ENCODE assay signal across 8 cellular contexts in genomic region chr12:120534203-120534702, GRCh38. TPM values are rescaled to one million over a fixed set of nuclear protein-coding genes. Genes with fewer than 3 reads are reported as not detected.
DNase-seq lines count a peak whose midpoint lies in the region; ATAC-seq and TF ChIP-seq lines count a peak whose summit lies in the region.

RNF10 (plus strand) TSS chr12:120534356; CDS start chr12:120534812, 456 bp downstream.

- no peaks in the 10 kb centered on the region for H3K9me3 ChIP-seq in spleen

- DNase-seq in NCI-H345 (lab: John Stamatoyannopoulos, UW): peak; percentile 91
- peak; percentile 91 for DNase-seq in cerebellar cortex (ENCODE audit: low spot score)
- peak; percentile 80 for DNase-seq in iris pigment epithelial cell (ENCODE audit: low read depth)
- peak; percentile 93 for DNase-seq in spleen

- peaks cover 51% of the 10 kb centered on the region for H3K79me2 ChIP-seq in ACC112 (ENCODE audit: control insufficient read depth, insufficient read depth, low read length, unreplicated experiment)

- H3K4me1 ChIP-seq in ACC112 (ENCODE audit: control insufficient read depth, insufficient read depth, low read length, unreplicated experiment): peaks cover 43% of the 10 kb centered on the region
- peaks cover 37 to 70% (median 54%) of the 10 kb centered on the region in 6 donors for H3K4me1 ChIP-seq in spleen

- peak; percentile 93 to 98 (median 94) for TF ChIP-seq POLR2A in spleen (IDR thresholded peaks at IDR 0.05)

- H3K27me3 ChIP-seq in ACC112 (ENCODE audit: insufficient read depth, low read length) (no peaks in the 10 kb centered on the region), spleen (replicated peaks in 1 of 7) (no peaks in the 10 kb centered on the region)

- 0% methylated on average over 15 to 43 of the region's 43 CpGs for WGBS in spleen, 5 donors

- H3K36me3 ChIP-seq in ACC112 (ENCODE audit: insufficient read depth, low read length): peaks cover 18% of the 10 kb centered on the region; the same call in 1 of the 2 replicates
- H3K36me3 ChIP-seq in spleen: peaks cover 0 to 16% (median 0%) of the 10 kb centered on the region in 6 donors

- peak within 1 kb of the TSS; percentile 63 for H2AFZ ChIP-seq in ACC112 (ENCODE audit: low read length, unreplicated experiment)

- ATAC-seq in GM18868 (IDR thresholded peaks at IDR 0.05; ENCODE audit: unreplicated experiment) (peak; percentile 58), HG03175 (IDR thresholded peaks at IDR 0.05; ENCODE audit: unreplicated experiment) (peak; percentile 68)
- peak; percentile 74 to 77 for ATAC-seq in activated CD4-positive, CD25-positive, alpha-beta regulatory T cell treated with anti-CD3 and anti-CD28 coated beads, Interleukin-2, amount 50 U/mL, for 24 hours

- TF ChIP-seq CTCF in spleen (IDR thresholded peaks at IDR 0.05 in 8 of 11, conservative IDR thresholded peaks at IDR 0.05 in 3 of 11): no peak

- H3K27ac ChIP-seq in ACC112 (ENCODE audit: low read depth, low read length) (peak within 1 kb of the TSS; percentile 53), spleen (peak within 1 kb of the TSS; percentile 71 to 99 (median 97))

- H3K4me3 ChIP-seq in ACC112 (ENCODE audit: low read depth, low read length) (peak within 1 kb of the TSS; percentile 87), spleen (peak within 1 kb of the TSS; percentile 43 to 97 (median 88))

- intact Hi-C loops in spleen (cut with DNase I; ENCODE audit: low total_unique reads): no loop called here

RNA-seq across cellular contexts. Expression of gene RNF10, which starts in this region (rescaled TPM):
- total RNA-seq in spleen: 100 to 1,000 TPM; 172 to 428 (median 248) TPM
- 100 to 1,000 TPM; 101 to 134 (median 125) TPM for polyA plus RNA-seq in spleen

Comparison
In these comparisons a context has a peak if more than half of its experiments do, and no peak if none do; other contexts are left out.
1. Peak in every context shown above with its lines: DNase-seq, ATAC-seq, H3K4me3 ChIP-seq and H3K27ac ChIP-seq.